ENCODE assay signal across 20 cellular contexts in the genomic region with DNA sequence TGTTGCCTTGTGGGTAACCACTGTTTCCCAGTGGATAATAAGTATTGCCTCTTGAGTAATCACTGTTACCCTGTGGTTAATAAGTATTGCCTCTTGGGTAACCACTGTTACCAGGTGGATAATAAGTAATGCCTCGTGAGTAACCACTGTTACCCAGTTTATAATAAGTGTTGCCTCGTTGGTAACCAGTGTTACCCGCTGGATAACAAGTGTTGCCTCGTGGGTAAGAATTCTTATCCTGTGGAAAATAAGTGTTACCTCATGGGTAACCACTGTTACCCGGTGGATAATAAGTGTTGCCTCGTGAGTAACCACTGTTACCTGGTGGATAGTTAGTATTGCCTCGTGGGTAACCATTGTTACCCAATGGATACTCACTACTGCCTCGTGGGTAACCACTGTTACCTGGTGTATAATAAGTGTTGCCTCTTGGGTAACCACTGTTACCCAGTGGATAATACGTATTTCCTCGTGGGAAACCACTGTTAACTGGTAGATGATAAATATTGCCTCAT. TPM values are rescaled to one million over a fixed set of nuclear protein-coding genes. Genes with fewer than 3 reads are reported as not detected.
DNase-seq lines count a peak whose midpoint lies in the region; ATAC-seq, FAIRE-seq and TF ChIP-seq lines count a peak whose summit lies in the region.
"Had no signal": no experiment of that assay in that cellular context is flagged by ENCODE, and none has a peak within 500 bp of the region (broad histone marks: within the 10 kb centered on the region; RNA-seq: fewer than 3 reads in every experiment).

No MANE protein-coding gene starts in this region.

- no peak overlapping the region for H3K4me2 ChIP-seq in GM12878 (ENCODE audit: control insufficient read depth, insufficient read depth)
- H3K4me2 ChIP-seq: GM23338 had no signal

- in situ Hi-C loops in GM12878 (cut with MboI): no loop called here

- DNase-seq in GM12891 (ENCODE audit: insufficient read length, low spot score) (no peak), GM12878 (ENCODE audit: low read depth, low spot score) (no peak), urothelium cell line (ENCODE audit: low spot score) (no peak)
- DNase-seq in activated naive CD4-positive, alpha-beta T cell treated with anti-CD3 and anti-CD28 coated beads, Interleukin-2, amount 50 U/mL, for 16 hours: no peak
- DNase-seq: C1 segment of cervical spinal cord; Caco-2; CD4-positive, CD25-positive, alpha-beta regulatory T cell; CD8-positive, alpha-beta T cell; DMS153; DND-41; H9 had no signal

- TF ChIP-seq POLR2A in GM12891 (IDR thresholded peaks at IDR 0.05; ENCODE audit: low read depth, low read length): no peak
- no peak for TF ChIP-seq POLR2A in GM12878 (IDR thresholded peaks at IDR 0.05; ENCODE audit: low read depth, low read length)

- POLR2A ChIA-PET in GM12878 (lab: Charles Lee): no interaction called here

- TF ChIP-seq RAD21 in GM12878 (IDR thresholded peaks at IDR 0.05; ENCODE audit: insufficient read depth, low read depth, low read length): no peak

- FAIRE-seq in GM12891 (lab: Jason Lieb, UNC): no peak
- FAIRE-seq in GM12878 (lab: Jason Lieb, UNC): no peak
- peak; percentile 84 for FAIRE-seq in urothelium cell line (lab: Jason Lieb, UNC)
- FAIRE-seq: G401.6 had no signal

- no peak for TF ChIP-seq CTCF in GM12878 (IDR thresholded peaks at IDR 0.05 in 2 of 3, conservative IDR thresholded peaks at IDR 0.05 in 1 of 3; ENCODE audit: control insufficient read depth in 2 of 3, extremely low read depth in 1 of 3, insufficient read depth in 1 of 3, low read depth in 3 of 3, low read length in 3 of 3)

- no peaks in the 10 kb centered on the region for H3K79me2 ChIP-seq in GM12878 (ENCODE audit: control insufficient read depth, insufficient read depth, low read length)

- H4K20me1 ChIP-seq in GM12878 (ENCODE audit: control insufficient read depth, insufficient read depth): peaks cover 4% of the 10 kb centered on the region

- SMC1A ChIA-PET in GM12878 (lab: Charles Lee; ENCODE audit: uncharacterized antibody, unreplicated experiment): no interaction called here

- H3K4me1 ChIP-seq in GM12878 (ENCODE audit: control insufficient read depth, insufficient read depth, low read length): no peaks in the 10 kb centered on the region
- H3K4me1 ChIP-seq: Caco-2 had no signal

- no peak for ATAC-seq in GM12878
- ATAC-seq in GM21737 (IDR thresholded peaks at IDR 0.05; ENCODE audit: unreplicated experiment): no peak
- no peak for ATAC-seq in HG03565 (IDR thresholded peaks at IDR 0.05; ENCODE audit: unreplicated experiment)
- ATAC-seq: CD8-positive, alpha-beta T cell; GM23338; HCT116 had no signal

- no peaks in the 10 kb centered on the region for H3K27me3 ChIP-seq in GM12878 (replicated peaks in 1 of 2; ENCODE audit: control insufficient read depth in 2 of 2, insufficient read depth in 2 of 2, low read length in 1 of 2)

- H3K4me3 ChIP-seq in GM12878: no peak overlapping the region
- H3K4me3 ChIP-seq: GM23338 had no signal

- 5% methylated on average over 10 of the region's 10 CpGs for WGBS in GM12878 (ENCODE audit: insufficient coverage, insufficient replicate concordance, low lambda C conversion rate, missing lambda C conversion rate)

- no peaks in the 10 kb centered on the region; the same call in 1 of the 3 replicates for H3K9me3 ChIP-seq in GM12878 (replicated peaks; ENCODE audit: control insufficient read depth, insufficient read depth, low read length)

- no peak overlapping the region for H3K27ac ChIP-seq in GM12878 (ENCODE audit: control insufficient read depth, insufficient read depth)

- no TSS peak for BruUV-seq in GM12878 (replicated peaks; lab: Mats Ljungman, UMichigan)

- intact Hi-C loops in GM12878 (cut with micrococcal nuclease; ENCODE audit: unreplicated experiment): no loop called here

- no peaks in the 10 kb centered on the region for H3K36me3 ChIP-seq in GM12878 (ENCODE audit: control insufficient read depth in 2 of 2, insufficient read depth in 2 of 2, low read length in 1 of 2)

- H2AFZ ChIP-seq in GM12878 (ENCODE audit: control insufficient read depth, low read depth, low read length): no peak overlapping the region
- H2AFZ ChIP-seq: GM23338 had no signal

- H3K9ac ChIP-seq in GM12878 (ENCODE audit: control insufficient read depth, insufficient read depth, low read length): no peak overlapping the region

- RAD21 ChIA-PET in GM12878 (lab: Charles Lee; ENCODE audit: unreplicated experiment): no interaction called here

- CTCF ChIA-PET in GM12878 (lab: Yijun Ruan, JAX): no interaction called here

- TF ChIP-seq EP300 in GM12878 (IDR thresholded peaks at IDR 0.05; ENCODE audit: borderline replicate concordance in 1 of 2, control insufficient read depth in 1 of 2, low read depth in 2 of 2, low read length in 2 of 2): no peak

TF ChIP-seq in GM12891, 5 proteins besides CTCF, POLR2A, EP300 and RAD21:
- TF ChIP-seq PAX5 (IDR thresholded peaks at IDR 0.05; ENCODE audit: insufficient read depth, low read length, severe bottlenecking): no peak
- TF ChIP-seq SPI1 (IDR thresholded peaks at IDR 0.05; ENCODE audit: low read depth, low read length): no peak
- no peak for TF ChIP-seq TAF1 (IDR thresholded peaks at IDR 0.05; ENCODE audit: low read depth, low read length)
- TF ChIP-seq POU2F2 (IDR thresholded peaks at IDR 0.05; ENCODE audit: low read depth, low read length): peak; percentile 67; the same call in 1 of the 2 replicates
- TF ChIP-seq POLR2AphosphoS5 (IDR thresholded peaks at IDR 0.05; ENCODE audit: low read depth, low read length): no peak; the same call in 1 of the 2 replicates

TF ChIP-seq in GM12878, 131 proteins besides CTCF, POLR2A, EP300 and RAD21 (continues in another document):
- TF ChIP-seq NFIC (IDR thresholded peaks at IDR 0.05; ENCODE audit: low read depth, low read length) (peak; percentile 35; the same call in 1 of the 2 replicates), BMI1 (IDR thresholded peaks at IDR 0.05; ENCODE audit: borderline replicate concordance) (0 out of 2 replicates have a peak, but pooled peaks have one; percentile 22), SREBF1 (IDR thresholded peaks at IDR 0.05; ENCODE audit: low read length) (peak; percentile 57; the same call in 1 of the 2 replicates), POU2F2 (IDR thresholded peaks at IDR 0.05; ENCODE audit: borderline replicate concordance, low read depth, low read length) (peak; percentile 76; the same call in 2 of the 3 replicates), MYB (IDR thresholded peaks at IDR 0.05; ENCODE audit: borderline replicate concordance, low read depth, low read length) (no peak)

RNA-seq across cellular contexts. Expression of a gene that starts 24.1 kb away (rescaled TPM):
- polyA plus RNA-seq in GM12891 (2012; ENCODE audit: low read depth, missing spikeins): not detected
- total RNA-seq in GM12878 (2013; cell fraction: nucleolus; rRNA removed): not detected in 2 replicates
- total RNA-seq in GM12878 (2014; rRNA removed) (not detected in 2 replicates), GM12878 (2014; rRNA removed; fragmentation: Illumina TruSeq; extraction: Trizol) (not detected in 2 replicates), GM12878 (2021) (not detected in 2 replicates)
- not detected for polyA plus RNA-seq in GM12878 (2011; ENCODE audit: low read depth)
- polyA plus RNA-seq in GM12878 (2011; rRNA removed) (not detected in 2 replicates), GM12878 (2014; fragmentation: Illumina TruSeq; extraction: Trizol) (not detected in 2 replicates), GM12878 (2014; fragmentation: Nextera tagmentation; extraction: Ambion mirVana) (not detected), GM12878 (2014; rRNA removed) (not detected in 2 replicates), GM12878 (2016; fragmentation: Nextera tagmentation; extraction: Ambion mirVana) (not detected)
- not detected in 2 replicates for polyA plus RNA-seq in GM12878 (2011; cell fraction: cytosol; rRNA removed)
- not detected in 2 replicates for polyA plus RNA-seq in GM12878 (2011; cell fraction: nucleus; rRNA removed)
- not detected in 2 replicates for polyA plus RNA-seq in GM12878 (2012)
- polyA minus RNA-seq in GM12878 (2011; rRNA and poly(A)+ RNA removed): not detected in 2 replicates
- not detected in 2 replicates for polyA minus RNA-seq in GM12878 (2011; cell fraction: cytosol; rRNA and poly(A)+ RNA removed)
- not detected in 2 replicates for polyA minus RNA-seq in GM12878 (2011; cell fraction: nucleus; rRNA and poly(A)+ RNA removed)
- total RNA-seq: A172; A673; Caco-2; CD4-positive, CD25-positive, alpha-beta regulatory T cell; CD8-positive, alpha-beta T cell; GM23338; H4; H9 had no signal
- polyA plus RNA-seq: BJ; CD4-positive, CD25-positive, alpha-beta regulatory T cell; GM23338 had no signal

RNA-seq across cellular contexts. Expression of a gene that starts 58.6 kb away (rescaled TPM):
- not detected for polyA plus RNA-seq in GM12891 (2012; ENCODE audit: low read depth, missing spikeins)
- not detected in 2 replicates for total RNA-seq in GM12878 (2013; cell fraction: nucleolus; rRNA removed)
- total RNA-seq in GM12878 (2014; rRNA removed) (not detected in 2 replicates), GM12878 (2014; rRNA removed; fragmentation: Illumina TruSeq; extraction: Trizol) (not detected in 2 replicates), GM12878 (2021) (not detected in 2 replicates)
- polyA plus RNA-seq in GM12878 (2011; ENCODE audit: low read depth): not detected
- polyA plus RNA-seq in GM12878 (2011; rRNA removed) (not detected in 2 replicates), GM12878 (2014; fragmentation: Illumina TruSeq; extraction: Trizol) (not detected in 2 replicates), GM12878 (2014; fragmentation: Nextera tagmentation; extraction: Ambion mirVana) (not detected), GM12878 (2014; rRNA removed) (not detected in 2 replicates), GM12878 (2016; fragmentation: Nextera tagmentation; extraction: Ambion mirVana) (not detected)
- polyA plus RNA-seq in GM12878 (2011; cell fraction: cytosol; rRNA removed): not detected in 2 replicates
- polyA plus RNA-seq in GM12878 (2011; cell fraction: nucleus; rRNA removed): not detected in 2 replicates
- polyA plus RNA-seq in GM12878 (2012): not detected in 2 replicates
- not detected in 2 replicates for polyA minus RNA-seq in GM12878 (2011; rRNA and poly(A)+ RNA removed)
- not detected in 2 replicates for polyA minus RNA-seq in GM12878 (2011; cell fraction: cytosol; rRNA and poly(A)+ RNA removed)
- not detected in 2 replicates for polyA minus RNA-seq in GM12878 (2011; cell fraction: nucleus; rRNA and poly(A)+ RNA removed)
- total RNA-seq: A172; A673; Caco-2; CD4-positive, CD25-positive, alpha-beta regulatory T cell; CD8-positive, alpha-beta T cell; H4 had no signal
- polyA plus RNA-seq: CD4-positive, CD25-positive, alpha-beta regulatory T cell; GM23338 had no signal
